Comparison of ENCODE assay signal across 1 cellular context in the genomic region with DNA sequence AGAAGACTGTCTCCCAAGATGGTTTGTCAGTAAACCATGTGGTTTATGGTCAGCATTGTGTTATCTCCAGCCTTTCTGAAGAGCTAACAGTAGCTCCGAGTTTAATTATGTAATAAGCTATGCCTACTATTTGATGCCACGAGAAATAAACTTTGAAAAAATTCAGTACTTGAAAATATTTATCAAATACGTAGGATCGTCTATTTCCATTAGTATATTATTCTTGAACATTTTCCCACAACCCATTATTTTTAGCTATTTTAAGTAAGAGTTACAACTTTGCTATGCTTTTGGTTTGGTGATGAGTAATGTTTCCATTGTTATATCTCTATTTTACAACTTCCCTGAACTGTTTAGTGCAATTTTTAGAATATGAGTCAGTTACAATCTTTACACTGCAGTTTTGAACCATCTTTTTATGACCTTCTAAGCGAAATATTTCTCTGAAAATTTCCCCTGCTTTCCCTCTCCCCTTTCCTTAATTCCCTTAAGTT.
TF ChIP-seq lines count a peak whose summit lies in the region.

No MANE protein-coding gene starts in this region.

TF ChIP-seq in GM23338, 12 proteins besides CTCF, POLR2A, EP300 and RAD21 (continued from another document):
- TF ChIP-seq, protein P1, sequence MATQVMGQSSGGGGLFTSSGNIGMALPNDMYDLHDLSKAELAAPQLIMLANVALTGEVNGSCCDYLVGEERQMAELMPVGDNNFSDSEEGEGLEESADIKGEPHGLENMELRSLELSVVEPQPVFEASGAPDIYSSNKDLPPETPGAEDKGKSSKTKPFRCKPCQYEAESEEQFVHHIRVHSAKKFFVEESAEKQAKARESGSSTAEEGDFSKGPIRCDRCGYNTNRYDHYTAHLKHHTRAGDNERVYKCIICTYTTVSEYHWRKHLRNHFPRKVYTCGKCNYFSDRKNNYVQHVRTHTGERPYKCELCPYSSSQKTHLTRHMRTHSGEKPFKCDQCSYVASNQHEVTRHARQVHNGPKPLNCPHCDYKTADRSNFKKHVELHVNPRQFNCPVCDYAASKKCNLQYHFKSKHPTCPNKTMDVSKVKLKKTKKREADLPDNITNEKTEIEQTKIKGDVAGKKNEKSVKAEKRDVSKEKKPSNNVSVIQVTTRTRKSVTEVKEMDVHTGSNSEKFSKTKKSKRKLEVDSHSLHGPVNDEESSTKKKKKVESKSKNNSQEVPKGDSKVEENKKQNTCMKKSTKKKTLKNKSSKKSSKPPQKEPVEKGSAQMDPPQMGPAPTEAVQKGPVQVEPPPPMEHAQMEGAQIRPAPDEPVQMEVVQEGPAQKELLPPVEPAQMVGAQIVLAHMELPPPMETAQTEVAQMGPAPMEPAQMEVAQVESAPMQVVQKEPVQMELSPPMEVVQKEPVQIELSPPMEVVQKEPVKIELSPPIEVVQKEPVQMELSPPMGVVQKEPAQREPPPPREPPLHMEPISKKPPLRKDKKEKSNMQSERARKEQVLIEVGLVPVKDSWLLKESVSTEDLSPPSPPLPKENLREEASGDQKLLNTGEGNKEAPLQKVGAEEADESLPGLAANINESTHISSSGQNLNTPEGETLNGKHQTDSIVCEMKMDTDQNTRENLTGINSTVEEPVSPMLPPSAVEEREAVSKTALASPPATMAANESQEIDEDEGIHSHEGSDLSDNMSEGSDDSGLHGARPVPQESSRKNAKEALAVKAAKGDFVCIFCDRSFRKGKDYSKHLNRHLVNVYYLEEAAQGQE (IDR thresholded peaks at IDR 0.05; ENCODE audit: unreplicated experiment), result no peak
- no peak for TF ChIP-seq EZH2phosphoT487 (IDR thresholded peaks at IDR 0.05; ENCODE audit: unreplicated experiment)
